Comparison of ENCODE assay signal across 8 cellular contexts in the genomic region with DNA sequence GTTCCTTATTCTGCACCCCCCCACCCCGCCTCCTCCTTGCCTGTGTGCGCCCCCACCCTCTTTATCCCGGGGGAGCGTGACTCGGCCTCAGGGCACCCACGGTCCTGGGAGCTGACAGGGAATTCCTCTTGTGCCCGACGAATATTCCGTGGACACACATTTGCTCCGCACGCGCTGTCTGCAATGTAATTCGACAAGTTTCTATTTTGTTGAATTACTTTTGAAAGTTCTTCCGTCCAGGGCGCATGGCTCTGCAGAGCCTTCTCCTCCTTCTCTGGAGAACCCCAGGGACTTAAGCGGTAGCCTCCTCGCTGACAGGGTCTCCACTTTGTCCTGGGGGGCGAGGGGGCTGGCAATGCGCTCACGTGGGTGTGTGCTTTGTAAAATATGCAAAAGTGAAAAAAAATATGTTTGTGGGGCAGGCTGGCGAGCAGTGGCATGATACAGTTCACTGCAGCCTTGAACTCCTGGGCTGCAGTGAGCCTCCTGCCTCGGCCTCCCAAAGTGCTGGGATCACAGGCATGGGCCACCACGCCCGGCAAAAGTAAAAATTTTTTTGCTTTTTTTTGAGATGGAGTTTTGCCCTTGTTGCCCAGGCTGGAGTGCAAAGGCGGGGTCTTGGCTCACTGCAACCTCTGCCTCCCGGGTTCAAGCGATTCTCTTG. TPM values are rescaled to one million over a fixed set of nuclear protein-coding genes. Genes with fewer than 3 reads are reported as not detected.
DNase-seq lines count a peak whose midpoint lies in the region; ATAC-seq and TF ChIP-seq lines count a peak whose summit lies in the region.

No MANE protein-coding gene starts in this region.

- no peaks in the 10 kb centered on the region for H3K36me3 ChIP-seq in skeletal muscle tissue (ENCODE audit: control insufficient read depth in 3 of 3, insufficient read depth in 3 of 3, low read length in 3 of 3)

- no peak for TF ChIP-seq CTCF in HFFc6 (IDR thresholded peaks at IDR 0.05)
- TF ChIP-seq CTCF in WTC11 (IDR thresholded peaks at IDR 0.05), result no peak

- 27% methylated on average over 27 of the region's 27 CpGs for WGBS in right cardiac atrium

- peak overlapping the region; percentile 38; the same call in 1 of the 2 replicates for H3K27ac Mint-ChIP-seq in HFFc6
- H3K27ac Mint-ChIP-seq in WTC11, result no peak overlapping the region

- intact Hi-C loops in right cardiac atrium (cut with DNase I), result no loop called here

- peak overlapping the region; percentile 25 to 70 (median 67) for H3K9ac ChIP-seq in skeletal muscle tissue (ENCODE audit: low read depth in 1 of 3, low read length in 3 of 3)

- H3K27ac ChIP-seq in right cardiac atrium (ENCODE audit: low read length), result peak overlapping the region; percentile 50
- H3K27ac ChIP-seq in skeletal muscle tissue (ENCODE audit: low read depth, low read length), result peak overlapping the region; percentile 69

- H3K36me3 Mint-ChIP-seq in HFFc6 (ENCODE audit: low read depth) (peaks cover 4% of the 10 kb centered on the region; the same call in 1 of the 2 replicates), WTC11 (peaks cover 7% of the 10 kb centered on the region)

- CTCF ChIA-PET in WTC11 (lab: Charles Lee), result interaction anchor here (1.0 to 2.4 kb wide), 11 partner anchors 13 to 633 kb away, joined by 3 to 19 read pairs (median 6); a partner anchor contains a TSS

- no peak for ATAC-seq in WTC11
- ATAC-seq in right cardiac atrium, result no peak
- no peak for ATAC-seq in HG03175 (IDR thresholded peaks at IDR 0.05; ENCODE audit: unreplicated experiment)

- H3K27me3 ChIP-seq in right cardiac atrium (ENCODE audit: control insufficient read depth, insufficient read depth) (no peaks in the 10 kb centered on the region), skeletal muscle tissue (ENCODE audit: control insufficient read depth in 3 of 3, insufficient read depth in 3 of 3, low read length in 3 of 3) (no peaks in the 10 kb centered on the region)

- H3K27me3 Mint-ChIP-seq in HFFc6 (ENCODE audit: insufficient read depth) (peaks cover 13% of the 10 kb centered on the region), WTC11 (ENCODE audit: low read depth) (no peaks in the 10 kb centered on the region)

- H3K4me1 ChIP-seq in right cardiac atrium (ENCODE audit: control insufficient read depth, insufficient read depth, low read length) (peaks cover 11% of the 10 kb centered on the region), skeletal muscle tissue (ENCODE audit: control insufficient read depth in 3 of 3, insufficient read depth in 3 of 3, low read length in 3 of 3) (peaks cover 12 to 20% (median 17%) of the 10 kb centered on the region in 3 donors)

- peaks cover 28% of the 10 kb centered on the region for H3K4me1 Mint-ChIP-seq in HFFc6 (ENCODE audit: low read depth)
- peaks cover 38% of the 10 kb centered on the region for H3K4me1 Mint-ChIP-seq in WTC11

- no peak for DNase-seq in HFFc6
- no peak for DNase-seq in WTC11 (ENCODE audit: low spot score)
- peak in 1 of 3 donors; percentile 47 for DNase-seq in right cardiac atrium
- no peak for DNase-seq in DMS114 treated with DMSO at 0.1 percent for 48 hours (lab: John Stamatoyannopoulos, UW; ENCODE audit: unreplicated experiment)
- no peak for DNase-seq in epidermal melanocyte (ENCODE audit: insufficient read length, low spot score)
- DNase-seq in activated CD4-positive, alpha-beta T cell treated with anti-CD3 and anti-CD28 coated beads, Interleukin-2, amount 50 U/mL, for 48 hours, result no peak

- POLR2A ChIA-PET in WTC11 (lab: Charles Lee), result interaction anchor here (0.6 kb wide), 1 partner anchor 9 kb away, joined by 3 read pairs; no protein-coding TSS in a partner anchor

- H3K4me3 ChIP-seq in right cardiac atrium (ENCODE audit: low read length), result peak overlapping the region; percentile 65
- peak overlapping the region; percentile 62 to 76 (median 71) for H3K4me3 ChIP-seq in skeletal muscle tissue (ENCODE audit: low read length in 3 of 3)

- peak overlapping the region; percentile 81 for H3K4me3 Mint-ChIP-seq in HFFc6
- H3K4me3 Mint-ChIP-seq in WTC11, result peak overlapping the region; percentile 73

- H3K9me3 Mint-ChIP-seq in HFFc6, result no peaks in the 10 kb centered on the region
- no peaks in the 10 kb centered on the region for H3K9me3 Mint-ChIP-seq in WTC11

- H3K9me3 ChIP-seq in right cardiac atrium (ENCODE audit: control insufficient read depth, low read length) (no peaks in the 10 kb centered on the region), skeletal muscle tissue (ENCODE audit: control insufficient read depth in 3 of 3, low read length in 3 of 3) (no peaks in the 10 kb centered on the region)

TF ChIP-seq in WTC11, 78 proteins besides CTCF, POLR2A, EP300 and RAD21 (continues in another document):
- TF ChIP-seq, protein P1, sequence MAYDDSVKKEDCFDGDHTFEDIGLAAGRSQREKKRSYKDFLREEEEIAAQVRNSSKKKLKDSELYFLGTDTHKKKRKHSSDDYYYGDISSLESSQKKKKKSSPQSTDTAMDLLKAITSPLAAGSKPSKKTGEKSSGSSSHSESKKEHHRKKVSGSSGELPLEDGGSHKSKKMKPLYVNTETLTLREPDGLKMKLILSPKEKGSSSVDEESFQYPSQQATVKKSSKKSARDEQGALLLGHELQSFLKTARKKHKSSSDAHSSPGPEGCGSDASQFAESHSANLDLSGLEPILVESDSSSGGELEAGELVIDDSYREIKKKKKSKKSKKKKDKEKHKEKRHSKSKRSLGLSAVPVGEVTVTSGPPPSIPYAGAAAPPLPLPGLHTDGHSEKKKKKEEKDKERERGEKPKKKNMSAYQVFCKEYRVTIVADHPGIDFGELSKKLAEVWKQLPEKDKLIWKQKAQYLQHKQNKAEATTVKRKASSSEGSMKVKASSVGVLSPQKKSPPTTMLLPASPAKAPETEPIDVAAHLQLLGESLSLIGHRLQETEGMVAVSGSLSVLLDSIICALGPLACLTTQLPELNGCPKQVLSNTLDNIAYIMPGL (CRISPR knock-in tag; IDR thresholded peaks at IDR 0.05), result no peak
- TF ChIP-seq, protein P2, sequence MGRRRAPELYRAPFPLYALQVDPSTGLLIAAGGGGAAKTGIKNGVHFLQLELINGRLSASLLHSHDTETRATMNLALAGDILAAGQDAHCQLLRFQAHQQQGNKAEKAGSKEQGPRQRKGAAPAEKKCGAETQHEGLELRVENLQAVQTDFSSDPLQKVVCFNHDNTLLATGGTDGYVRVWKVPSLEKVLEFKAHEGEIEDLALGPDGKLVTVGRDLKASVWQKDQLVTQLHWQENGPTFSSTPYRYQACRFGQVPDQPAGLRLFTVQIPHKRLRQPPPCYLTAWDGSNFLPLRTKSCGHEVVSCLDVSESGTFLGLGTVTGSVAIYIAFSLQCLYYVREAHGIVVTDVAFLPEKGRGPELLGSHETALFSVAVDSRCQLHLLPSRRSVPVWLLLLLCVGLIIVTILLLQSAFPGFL (CRISPR knock-in tag; IDR thresholded peaks at IDR 0.05; ENCODE audit: borderline replicate concordance), result no peak
- TF ChIP-seq FOXJ3 (CRISPR knock-in tag; IDR thresholded peaks at IDR 0.05; ENCODE audit: borderline replicate concordance), result no peak
- no peak for TF ChIP-seq NR1H2 (CRISPR knock-in tag; IDR thresholded peaks at IDR 0.05)
- no peak for TF ChIP-seq ZNF263 (CRISPR knock-in tag; IDR thresholded peaks at IDR 0.05; ENCODE audit: low read depth)
- TF ChIP-seq, protein P3, sequence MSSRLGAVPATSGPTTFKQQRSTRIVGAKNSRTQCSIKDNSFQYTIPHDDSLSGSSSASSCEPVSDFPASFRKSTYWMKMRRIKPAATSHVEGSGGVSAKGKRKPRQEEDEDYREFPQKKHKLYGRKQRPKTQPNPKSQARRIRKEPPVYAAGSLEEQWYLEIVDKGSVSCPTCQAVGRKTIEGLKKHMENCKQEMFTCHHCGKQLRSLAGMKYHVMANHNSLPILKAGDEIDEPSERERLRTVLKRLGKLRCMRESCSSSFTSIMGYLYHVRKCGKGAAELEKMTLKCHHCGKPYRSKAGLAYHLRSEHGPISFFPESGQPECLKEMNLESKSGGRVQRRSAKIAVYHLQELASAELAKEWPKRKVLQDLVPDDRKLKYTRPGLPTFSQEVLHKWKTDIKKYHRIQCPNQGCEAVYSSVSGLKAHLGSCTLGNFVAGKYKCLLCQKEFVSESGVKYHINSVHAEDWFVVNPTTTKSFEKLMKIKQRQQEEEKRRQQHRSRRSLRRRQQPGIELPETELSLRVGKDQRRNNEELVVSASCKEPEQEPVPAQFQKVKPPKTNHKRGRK (CRISPR knock-in tag; IDR thresholded peaks at IDR 0.05; ENCODE audit: borderline replicate concordance), result no peak
- TF ChIP-seq, protein P4, sequence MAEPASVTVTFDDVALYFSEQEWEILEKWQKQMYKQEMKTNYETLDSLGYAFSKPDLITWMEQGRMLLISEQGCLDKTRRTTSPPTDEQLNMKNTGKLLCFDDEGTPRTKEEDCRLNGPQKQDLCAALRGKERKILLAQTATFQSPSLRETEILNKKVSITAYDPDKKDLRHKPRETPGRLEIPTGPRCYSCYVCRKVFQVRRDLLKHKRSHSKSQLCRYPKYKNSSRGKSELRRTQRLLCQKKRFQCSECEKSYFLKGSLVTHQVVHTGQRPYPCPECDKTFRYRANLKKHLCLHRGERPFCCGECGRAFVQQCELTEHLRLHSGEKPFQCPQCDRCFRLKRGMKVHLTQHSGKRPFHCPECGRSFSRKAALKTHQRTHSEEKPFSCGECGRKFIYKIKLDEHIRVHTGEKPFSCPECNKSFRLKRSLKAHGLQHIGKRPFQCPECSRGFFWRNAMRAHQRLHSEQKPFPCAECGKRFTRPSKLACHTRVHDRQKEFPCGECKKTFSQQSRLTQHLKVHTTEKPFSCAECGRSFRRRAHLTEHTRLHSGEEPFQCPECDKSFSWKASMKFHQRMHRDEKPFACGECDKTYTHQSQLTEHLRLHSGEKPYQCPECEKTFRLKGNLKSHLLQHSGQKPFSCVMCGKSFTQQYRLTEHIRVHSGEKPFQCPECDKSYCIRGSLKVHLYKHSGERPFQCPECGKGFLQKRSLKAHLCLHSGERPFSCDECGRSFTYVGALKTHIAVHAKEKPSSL (CRISPR knock-in tag; conservative IDR thresholded peaks at IDR 0.05), result no peak
- no peak for TF ChIP-seq EMX1 (CRISPR knock-in tag; IDR thresholded peaks at IDR 0.05)

RNA-seq across cellular contexts. Expression of a gene that starts 0.6 kb away (rescaled TPM):
- 100 to 1,000 TPM; 336 to 356 (median 351) TPM for total RNA-seq in HFFc6 (2021; fragmentation: NEBNext Ultra II Directional; extraction: Animal tissue kit (Norgen Biotek cat#: 25700))
- total RNA-seq in WTC11 (2021) (331 to 344 TPM (median 340 TPM) in 3 replicates), right cardiac atrium (100 to 1,000 TPM in 3 of 4 donors, 10 to 100 TPM in 1; 86.7 to 148 (median 133) TPM), skeletal muscle tissue (138 TPM)
- 75.7 TPM for polyA plus RNA-seq in right cardiac atrium
